In the genomic region with DNA sequence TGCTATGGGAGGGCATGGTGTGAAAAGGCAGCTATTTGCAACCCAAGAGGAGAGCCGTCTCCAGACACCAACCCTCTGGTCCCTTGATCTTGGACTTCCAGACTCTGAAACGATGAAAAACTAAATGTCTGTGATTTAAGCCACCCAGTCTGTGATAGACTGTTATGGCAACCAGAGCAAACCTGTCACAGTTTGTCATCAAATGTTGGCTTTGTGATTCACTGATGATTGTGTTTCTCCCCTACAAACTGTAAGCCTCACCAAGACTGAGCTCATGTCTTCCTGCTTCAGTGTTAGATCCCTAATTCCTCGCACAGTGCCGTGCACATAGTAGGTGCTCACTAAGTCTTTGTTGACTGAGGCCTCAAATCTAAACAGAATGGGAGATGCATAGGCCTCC, we compare ENCODE assay signal across 21 cellular contexts.
DNase-seq lines count a peak whose midpoint lies in the region; ATAC-seq and TF ChIP-seq lines count a peak whose summit lies in the region.
"Had no signal": no experiment of that assay in that cellular context is flagged by ENCODE, and none has a peak within 500 bp of the region (broad histone marks: within the 10 kb centered on the region; RNA-seq: fewer than 3 reads in every experiment).

No MANE protein-coding gene starts in this region.

- no peaks in the 10 kb centered on the region for H3K36me3 ChIP-seq in Caco-2 (ENCODE audit: control insufficient read depth, insufficient read depth, low read length)
- H3K36me3 ChIP-seq: BLaER1 treated with 17β-estradiol and CSF1 and Interleukin-3, amounts not matched to agents 10 nM and 100 nM; lower lobe of right lung; transverse colon had no signal

- H3K4me3 Mint-ChIP-seq in activated naive CD4-positive, alpha-beta T cell treated with anti-CD3 and anti-CD28 coated beads, Interleukin-2, amount 50 U/mL, for 24 hours: no peak overlapping the region
- no peak overlapping the region for H3K4me3 Mint-ChIP-seq in activated T-helper 1 cell treated with anti-CD3 and anti-CD28 coated beads, Interleukin-12 subunit alpha, Interleukin-12 subunit beta, Interleukin-2, Interleukin-4 antibody, amounts not matched to agents 30 ng/mL and 10 ng/mL and 1 ng/mL, durations not matched to agents 14 hours and 24 hours and 36 hours
- H3K4me3 Mint-ChIP-seq in type B pancreatic cell: no peak overlapping the region
- no peak overlapping the region for H3K4me3 Mint-ChIP-seq in Caco-2 (ENCODE audit: unreplicated experiment)

- no peak for DNase-seq in activated naive CD4-positive, alpha-beta T cell treated with Interleukin-2 at 50 U/mL for 16 hours
- DNase-seq in RPMI7951 (ENCODE audit: low read depth) (peak; percentile 63), kidney glomerular epithelial cell (lab: John Stamatoyannopoulos, UW) (peak; percentile 23), type B pancreatic cell (ENCODE audit: extremely low spot score, unreplicated experiment) (no peak), Caco-2 (no peak)
- no peak for DNase-seq in activated T-helper 1 cell treated with anti-CD3 and anti-CD28 coated beads, Interleukin-12 subunit alpha, Interleukin-12 subunit beta, Interleukin-2, Interleukin-4 antibody, amounts not matched to agents 30 ng/mL and 10 ng/mL and 1 ng/mL, durations not matched to agents 14 hours and 24 hours and 36 hours (ENCODE audit: low spot score)
- DNase-seq: activated CD4-positive, alpha-beta T cell treated with anti-CD3 and anti-CD28 coated beads for 1 hour; activated T-cell treated with anti-CD3 and anti-CD28 coated beads, Interleukin-2, amount 50 U/mL, for 48 hours; cerebellar nuclear complex; lower lobe of right lung; NCI-H1417 treated with DMSO at 0.1 percent for 48 hours; NCI-H2107; NK-92 treated with Interleukin-12 subunit alpha and Interleukin-12 subunit beta, amount 100 ng/mL, for 24 hours; psoas muscle; stimulated activated CD4-positive, alpha-beta T cell treated with anti-CD3 and anti-CD28 coated beads, Interleukin-2, amount 100 ng/mL, for 48 hours; stimulated activated naive CD4-positive, alpha-beta T cell treated with Interleukin-2 at 50 U/mL for 16 hours; transverse colon had no signal

- no peaks in the 10 kb centered on the region for H3K27me3 ChIP-seq in Caco-2 (replicated peaks; ENCODE audit: control insufficient read depth, insufficient read depth, low read length)
- H3K27me3 ChIP-seq: BLaER1 treated with 17β-estradiol and CSF1 and Interleukin-3, amounts not matched to agents 10 nM and 100 nM; transverse colon had no signal

- no peak overlapping the region for H3K4me3 ChIP-seq in Caco-2 (ENCODE audit: low read depth, low read length)
- H3K4me3 ChIP-seq: BLaER1 treated with 17β-estradiol and CSF1 and Interleukin-3, amounts not matched to agents 10 nM and 100 nM; lower lobe of right lung; psoas muscle; transverse colon had no signal

- no TSS peak for BruUV-seq in Caco-2 (replicated peaks; lab: Mats Ljungman, UMichigan)

- no peak for ATAC-seq in HG03571 (IDR thresholded peaks at IDR 0.05; ENCODE audit: unreplicated experiment)
- ATAC-seq: lower lobe of right lung, psoas muscle had no signal

- intact Hi-C loops in activated T-helper 1 cell treated with anti-CD3 and anti-CD28 coated beads, Interleukin-12 subunit alpha, Interleukin-12 subunit beta, Interleukin-2, Interleukin-4 antibody, amounts not matched to agents 30 ng/mL and 10 ng/mL and 1 ng/mL, durations not matched to agents 14 hours and 24 hours and 36 hours (cut with micrococcal nuclease): no loop called here
- intact Hi-C loops in Caco-2 (cut with micrococcal nuclease; ENCODE audit: unreplicated experiment): no loop called here

- peak overlapping the region; percentile 15 for H3K27ac Mint-ChIP-seq in activated naive CD4-positive, alpha-beta T cell treated with anti-CD3 and anti-CD28 coated beads, Interleukin-2, amount 50 U/mL, for 24 hours
- no peak overlapping the region for H3K27ac Mint-ChIP-seq in activated T-helper 1 cell treated with anti-CD3 and anti-CD28 coated beads, Interleukin-12 subunit alpha, Interleukin-12 subunit beta, Interleukin-2, Interleukin-4 antibody, amounts not matched to agents 30 ng/mL and 10 ng/mL and 1 ng/mL, durations not matched to agents 14 hours and 24 hours and 36 hours
- H3K27ac Mint-ChIP-seq in type B pancreatic cell: no peak overlapping the region
- no peak overlapping the region for H3K27ac Mint-ChIP-seq in Caco-2 (ENCODE audit: unreplicated experiment)
- H3K27ac Mint-ChIP-seq: IgD-negative memory B cell had no signal

- no peaks in the 10 kb centered on the region for H3K4me1 Mint-ChIP-seq in activated naive CD4-positive, alpha-beta T cell treated with anti-CD3 and anti-CD28 coated beads, Interleukin-2, amount 50 U/mL, for 24 hours
- no peaks in the 10 kb centered on the region for H3K4me1 Mint-ChIP-seq in activated T-helper 1 cell treated with anti-CD3 and anti-CD28 coated beads, Interleukin-12 subunit alpha, Interleukin-12 subunit beta, Interleukin-2, Interleukin-4 antibody, amounts not matched to agents 30 ng/mL and 10 ng/mL and 1 ng/mL, durations not matched to agents 14 hours and 24 hours and 36 hours (ENCODE audit: low read depth)
- peaks cover 52% of the 10 kb centered on the region for H3K4me1 Mint-ChIP-seq in type B pancreatic cell (ENCODE audit: unreplicated experiment)
- H3K4me1 Mint-ChIP-seq in Caco-2 (ENCODE audit: low read depth, unreplicated experiment): no peaks in the 10 kb centered on the region

- no peaks in the 10 kb centered on the region for H3K9me3 Mint-ChIP-seq in activated naive CD4-positive, alpha-beta T cell treated with anti-CD3 and anti-CD28 coated beads, Interleukin-2, amount 50 U/mL, for 24 hours
- no peaks in the 10 kb centered on the region for H3K9me3 Mint-ChIP-seq in activated T-helper 1 cell treated with anti-CD3 and anti-CD28 coated beads, Interleukin-12 subunit alpha, Interleukin-12 subunit beta, Interleukin-2, Interleukin-4 antibody, amounts not matched to agents 30 ng/mL and 10 ng/mL and 1 ng/mL, durations not matched to agents 14 hours and 24 hours and 36 hours
- H3K9me3 Mint-ChIP-seq in type B pancreatic cell: peaks cover 10% of the 10 kb centered on the region
- H3K9me3 Mint-ChIP-seq in Caco-2 (ENCODE audit: unreplicated experiment): no peaks in the 10 kb centered on the region

- CTCF ChIA-PET in Caco-2 (lab: Charles Lee): no interaction called here

- no peaks in the 10 kb centered on the region for H3K9me3 ChIP-seq in Caco-2
- H3K9me3 ChIP-seq: lower lobe of right lung, psoas muscle, transverse colon had no signal

- POLR2A ChIA-PET in Caco-2 (lab: Charles Lee): interaction anchor here (0.6 kb wide), 1 partner anchor 592 kb away, joined by 3 read pairs; no protein-coding TSS in a partner anchor

- no peaks in the 10 kb centered on the region for H3K4me1 ChIP-seq in Caco-2
- H3K4me1 ChIP-seq: psoas muscle had no signal

- H3K36me3 Mint-ChIP-seq in activated naive CD4-positive, alpha-beta T cell treated with anti-CD3 and anti-CD28 coated beads, Interleukin-2, amount 50 U/mL, for 24 hours: no peaks in the 10 kb centered on the region
- H3K36me3 Mint-ChIP-seq in activated T-helper 1 cell treated with anti-CD3 and anti-CD28 coated beads, Interleukin-12 subunit alpha, Interleukin-12 subunit beta, Interleukin-2, Interleukin-4 antibody, amounts not matched to agents 30 ng/mL and 10 ng/mL and 1 ng/mL, durations not matched to agents 14 hours and 24 hours and 36 hours (ENCODE audit: low read depth): no peaks in the 10 kb centered on the region
- no peaks in the 10 kb centered on the region for H3K36me3 Mint-ChIP-seq in type B pancreatic cell
- H3K36me3 Mint-ChIP-seq in Caco-2 (ENCODE audit: insufficient read depth, unreplicated experiment): no peaks in the 10 kb centered on the region

- TF ChIP-seq CTCF in type B pancreatic cell (conservative IDR thresholded peaks at IDR 0.05) (no peak), Caco-2 (IDR thresholded peaks at IDR 0.05; ENCODE audit: insufficient read depth in 1 of 2, low read depth in 1 of 2, low read length in 1 of 2, severe bottlenecking in 1 of 2, unreplicated experiment in 1 of 2) (no peak)

- no peaks in the 10 kb centered on the region for H3K27me3 Mint-ChIP-seq in activated naive CD4-positive, alpha-beta T cell treated with anti-CD3 and anti-CD28 coated beads, Interleukin-2, amount 50 U/mL, for 24 hours
- H3K27me3 Mint-ChIP-seq in activated T-helper 1 cell treated with anti-CD3 and anti-CD28 coated beads, Interleukin-12 subunit alpha, Interleukin-12 subunit beta, Interleukin-2, Interleukin-4 antibody, amounts not matched to agents 30 ng/mL and 10 ng/mL and 1 ng/mL, durations not matched to agents 14 hours and 24 hours and 36 hours (ENCODE audit: insufficient read depth): peaks cover 18% of the 10 kb centered on the region
- H3K27me3 Mint-ChIP-seq in type B pancreatic cell (peaks cover 11% of the 10 kb centered on the region), Caco-2 (ENCODE audit: insufficient read depth, unreplicated experiment) (no peaks in the 10 kb centered on the region)

Comparison
In these comparisons a context has a peak if more than half of its experiments do, and no peak if none do; other contexts are left out.
1. DNase-seq: peak in RPMI7951 (single experiment) and kidney glomerular epithelial cell (single experiment); none in activated naive CD4-positive, alpha-beta T cell treated with Interleukin-2 at 50 U/mL for 16 hours (single experiment), activated T-helper 1 cell treated with anti-CD3 and anti-CD28 coated beads, Interleukin-12 subunit alpha, Interleukin-12 subunit beta, Interleukin-2, Interleukin-4 antibody, amounts not matched to agents 30 ng/mL and 10 ng/mL and 1 ng/mL, durations not matched to agents 14 hours and 24 hours and 36 hours (single experiment), type B pancreatic cell (single experiment) and Caco-2 (0 of 2).